24 cellular contexts compared by ENCODE assay signal in the genomic region with DNA sequence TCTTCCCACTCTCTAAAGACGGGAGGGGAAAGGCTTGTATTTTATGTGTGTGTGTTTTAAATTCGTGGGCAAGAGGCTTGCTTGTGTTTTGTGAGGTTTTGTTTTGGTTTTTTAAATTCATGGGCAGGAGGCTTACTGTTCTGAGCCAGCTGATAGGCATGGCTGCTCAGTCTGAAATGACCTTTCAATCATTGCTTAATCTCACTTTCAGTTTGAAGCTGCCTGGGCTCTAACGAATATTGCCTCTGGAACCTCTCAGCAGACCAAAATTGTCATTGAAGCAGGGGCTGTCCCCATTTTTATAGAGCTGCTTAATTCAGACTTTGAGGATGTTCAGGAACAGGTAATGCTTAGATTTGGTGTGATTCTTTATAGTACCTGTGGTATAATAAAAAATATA. TPM values are rescaled to one million over a fixed set of nuclear protein-coding genes. Genes with fewer than 3 reads are reported as not detected.
DNase-seq lines count a peak whose midpoint lies in the region; ATAC-seq and TF ChIP-seq lines count a peak whose summit lies in the region.
"Had no signal": no experiment of that assay in that cellular context is flagged by ENCODE, and none has a peak within 500 bp of the region (broad histone marks: within the 10 kb centered on the region; RNA-seq: fewer than 3 reads in every experiment).

No MANE protein-coding gene starts in this region.

- H3K36me3 ChIP-seq in left lung, result peaks cover 0 to 100% of the 10 kb centered on the region in 2 donors

- ATAC-seq in activated CD8-positive, alpha-beta T cell treated with anti-CD3 and anti-CD28 coated beads for 36 hours, result peak; percentile 76
- ATAC-seq in activated CD8-positive, alpha-beta T cell treated with anti-CD3 and anti-CD28 coated beads, Interleukin-2, amount 10 ng/mL, durations not matched to agents 7 days and 5 days, result no peak
- peak; percentile 43 for ATAC-seq in activated T-helper 17 cell treated with anti-CD3 and anti-CD28 coated beads, Interleukin-2, amount 50 U/mL, for 72 hours (replicated peaks)
- peak; percentile 99 to 100 for ATAC-seq in stimulated activated naive B cell treated with anti-CD40 and anti-IgM and Interleukin-4, amounts not matched to agents 10 μg/mL and 1 μg/mL and 100 μg/mL, for 72 hours (replicated peaks)
- ATAC-seq in left lung, result no peak
- no peak for ATAC-seq in HG02870 (IDR thresholded peaks at IDR 0.05; ENCODE audit: unreplicated experiment)
- ATAC-seq: HCT116 had no signal

- intact Hi-C loops in activated CD8-positive, alpha-beta T cell treated with anti-CD3 and anti-CD28 coated beads for 36 hours (cut with micrococcal nuclease), result no loop called here
- intact Hi-C loops in left lung (cut with DNase I), result no loop called here
- intact Hi-C loops in cardiac septum (cut with DNase I), result no loop called here

- POLR2A ChIA-PET in activated CD8-positive, alpha-beta T cell treated with anti-CD3 and anti-CD28 coated beads for 36 hours (lab: Charles Lee), result no interaction called here
- POLR2A ChIA-PET in activated CD8-positive, alpha-beta T cell treated with anti-CD3 and anti-CD28 coated beads, Interleukin-2, amount 10 ng/mL, durations not matched to agents 7 days and 5 days (lab: Charles Lee), result interaction anchor here (0.7 kb wide), 1 partner anchor 463 kb away, joined by 3 read pairs; no protein-coding TSS in a partner anchor

- H3K4me1 ChIP-seq in left lung, result no peaks in the 10 kb centered on the region
- H3K4me1 ChIP-seq: BE2C, left ventricle myocardium inferior, tibial artery had no signal

- H3K9me3 Mint-ChIP-seq in activated CD8-positive, alpha-beta T cell treated with anti-CD3 and anti-CD28 coated beads for 36 hours, result no peaks in the 10 kb centered on the region
- H3K9me3 Mint-ChIP-seq in activated CD8-positive, alpha-beta T cell treated with anti-CD3 and anti-CD28 coated beads, Interleukin-2, amount 10 ng/mL, durations not matched to agents 7 days and 5 days (ENCODE audit: insufficient read depth), result no peaks in the 10 kb centered on the region
- H3K9me3 Mint-ChIP-seq in activated T-helper 17 cell treated with anti-CD3 and anti-CD28 coated beads, Interleukin-2, amount 50 U/mL, for 72 hours, result no peaks in the 10 kb centered on the region
- no peaks in the 10 kb centered on the region for H3K9me3 Mint-ChIP-seq in stimulated activated naive B cell treated with anti-CD40 and anti-IgM and Interleukin-4, amounts not matched to agents 10 μg/mL and 1 μg/mL and 100 μg/mL, for 72 hours
- H3K9me3 Mint-ChIP-seq: activated CD4-positive, alpha-beta T cell treated with anti-CD3 and anti-CD28 coated beads, Interleukin-2, amount 10 ng/mL, durations not matched to agents 7 days and 5 days; CD8-positive, alpha-beta memory T cell had no signal

- peaks cover 47% of the 10 kb centered on the region for H3K36me3 Mint-ChIP-seq in activated CD8-positive, alpha-beta T cell treated with anti-CD3 and anti-CD28 coated beads for 36 hours (ENCODE audit: low read depth)
- peaks cover 67% of the 10 kb centered on the region for H3K36me3 Mint-ChIP-seq in activated CD8-positive, alpha-beta T cell treated with anti-CD3 and anti-CD28 coated beads, Interleukin-2, amount 10 ng/mL, durations not matched to agents 7 days and 5 days (ENCODE audit: low read depth)
- peaks cover 98% of the 10 kb centered on the region for H3K36me3 Mint-ChIP-seq in activated T-helper 17 cell treated with anti-CD3 and anti-CD28 coated beads, Interleukin-2, amount 50 U/mL, for 72 hours (ENCODE audit: low read depth)
- peaks cover 36 to 65% of the 10 kb centered on the region in 2 donors for H3K36me3 Mint-ChIP-seq in stimulated activated naive B cell treated with anti-CD40 and anti-IgM and Interleukin-4, amounts not matched to agents 10 μg/mL and 1 μg/mL and 100 μg/mL, for 72 hours

- H3K4me3 Mint-ChIP-seq in activated CD8-positive, alpha-beta T cell treated with anti-CD3 and anti-CD28 coated beads for 36 hours, result no peak overlapping the region
- H3K4me3 Mint-ChIP-seq in activated CD8-positive, alpha-beta T cell treated with anti-CD3 and anti-CD28 coated beads, Interleukin-2, amount 10 ng/mL, durations not matched to agents 7 days and 5 days, result no peak overlapping the region
- H3K4me3 Mint-ChIP-seq in activated T-helper 17 cell treated with anti-CD3 and anti-CD28 coated beads, Interleukin-2, amount 50 U/mL, for 72 hours, result no peak overlapping the region
- no peak overlapping the region for H3K4me3 Mint-ChIP-seq in stimulated activated naive B cell treated with anti-CD40 and anti-IgM and Interleukin-4, amounts not matched to agents 10 μg/mL and 1 μg/mL and 100 μg/mL, for 72 hours
- H3K4me3 Mint-ChIP-seq: activated CD4-positive, alpha-beta T cell treated with anti-CD3 and anti-CD28 coated beads, Interleukin-2, amount 10 ng/mL, durations not matched to agents 7 days and 5 days; CD8-positive, alpha-beta memory T cell had no signal

- no peak for TF ChIP-seq CTCF in activated CD8-positive, alpha-beta T cell treated with anti-CD3 and anti-CD28 coated beads for 36 hours (IDR thresholded peaks at IDR 0.05)
- TF ChIP-seq CTCF in GM20000 (IDR thresholded peaks at IDR 0.05; ENCODE audit: extremely low read depth, missing control alignments), result no peak
- TF ChIP-seq CTCF in left lung (IDR thresholded peaks at IDR 0.05), result no peak

- CTCF ChIA-PET in activated CD8-positive, alpha-beta T cell treated with anti-CD3 and anti-CD28 coated beads for 36 hours (lab: Charles Lee), result interaction anchor here (1.9 kb wide), 1 partner anchor 56 kb away, joined by 4 read pairs; no protein-coding TSS in a partner anchor
- CTCF ChIA-PET in activated CD8-positive, alpha-beta T cell treated with anti-CD3 and anti-CD28 coated beads, Interleukin-2, amount 10 ng/mL, durations not matched to agents 7 days and 5 days (lab: Charles Lee), result no interaction called here

- no peaks in the 10 kb centered on the region for H3K9me3 ChIP-seq in left lung
- H3K9me3 ChIP-seq: BE2C, left ventricle myocardium inferior, tibial artery had no signal

- no peaks in the 10 kb centered on the region for H3K27me3 ChIP-seq in left lung
- H3K27me3 ChIP-seq: BE2C, tibial artery had no signal

- H3K4me3 ChIP-seq in left lung, result no peak overlapping the region
- H3K4me3 ChIP-seq: left ventricle myocardium inferior, tibial artery had no signal

- H3K27me3 Mint-ChIP-seq in activated CD8-positive, alpha-beta T cell treated with anti-CD3 and anti-CD28 coated beads for 36 hours, result no peaks in the 10 kb centered on the region
- H3K27me3 Mint-ChIP-seq in activated CD8-positive, alpha-beta T cell treated with anti-CD3 and anti-CD28 coated beads, Interleukin-2, amount 10 ng/mL, durations not matched to agents 7 days and 5 days (ENCODE audit: low read depth), result no peaks in the 10 kb centered on the region
- H3K27me3 Mint-ChIP-seq in activated T-helper 17 cell treated with anti-CD3 and anti-CD28 coated beads, Interleukin-2, amount 50 U/mL, for 72 hours, result no peaks in the 10 kb centered on the region
- no peaks in the 10 kb centered on the region for H3K27me3 Mint-ChIP-seq in stimulated activated naive B cell treated with anti-CD40 and anti-IgM and Interleukin-4, amounts not matched to agents 10 μg/mL and 1 μg/mL and 100 μg/mL, for 72 hours
- H3K27me3 Mint-ChIP-seq: activated CD4-positive, alpha-beta T cell treated with anti-CD3 and anti-CD28 coated beads, Interleukin-2, amount 10 ng/mL, durations not matched to agents 7 days and 5 days had no signal

- peak; percentile 33 for DNase-seq in activated CD8-positive, alpha-beta T cell treated with anti-CD3 and anti-CD28 coated beads for 36 hours
- DNase-seq in activated CD8-positive, alpha-beta T cell treated with anti-CD3 and anti-CD28 coated beads, Interleukin-2, amount 10 ng/mL, durations not matched to agents 7 days and 5 days, result no peak
- DNase-seq in GM20000 (ENCODE audit: low spot score) (peak; percentile 49), left lung (no peak), cardiac septum (ENCODE audit: low spot score) (no peak)
- no peak for DNase-seq in stimulated activated naive B cell treated with anti-CD40 and anti-IgM and Interleukin-4, amounts not matched to agents 10 μg/mL and 1 μg/mL and 100 μg/mL, for 72 hours
- DNase-seq: activated CD4-positive, alpha-beta T cell treated with anti-CD3 and anti-CD28 coated beads, Interleukin-2, amount 10 ng/mL, durations not matched to agents 7 days and 5 days; activated naive CD4-positive, alpha-beta T cell treated with Interleukin-2 at 50 U/mL for 16 hours; amygdala; BE2C; CD8-positive, alpha-beta memory T cell; IMR-90; left ventricle myocardium inferior; NCI-H1092; NCI-H187; NCI-H524 treated with DMSO at 0.1 percent for 48 hours; Right ventricle myocardium superior; stimulated activated CD4-positive, alpha-beta T cell treated with anti-CD3 and anti-CD28 coated beads, Interleukin-15, amount 100 ng/mL, for 24 hours; tibial artery had no signal

- peaks cover 5% of the 10 kb centered on the region for H3K4me1 Mint-ChIP-seq in activated CD8-positive, alpha-beta T cell treated with anti-CD3 and anti-CD28 coated beads for 36 hours (ENCODE audit: low read depth)
- no peaks in the 10 kb centered on the region for H3K4me1 Mint-ChIP-seq in activated CD8-positive, alpha-beta T cell treated with anti-CD3 and anti-CD28 coated beads, Interleukin-2, amount 10 ng/mL, durations not matched to agents 7 days and 5 days (ENCODE audit: low read depth)
- peaks cover 5% of the 10 kb centered on the region for H3K4me1 Mint-ChIP-seq in activated T-helper 17 cell treated with anti-CD3 and anti-CD28 coated beads, Interleukin-2, amount 50 U/mL, for 72 hours
- H3K4me1 Mint-ChIP-seq in stimulated activated naive B cell treated with anti-CD40 and anti-IgM and Interleukin-4, amounts not matched to agents 10 μg/mL and 1 μg/mL and 100 μg/mL, for 72 hours, result peaks cover 10 to 20% of the 10 kb centered on the region in 2 donors

- H3K27ac ChIP-seq in left lung, result no peak overlapping the region
- H3K27ac ChIP-seq: epithelial cell of prostate, left ventricle myocardium inferior, tibial artery had no signal

- peak overlapping the region; percentile 69 for H3K27ac Mint-ChIP-seq in activated CD8-positive, alpha-beta T cell treated with anti-CD3 and anti-CD28 coated beads for 36 hours
- no peak overlapping the region for H3K27ac Mint-ChIP-seq in activated CD8-positive, alpha-beta T cell treated with anti-CD3 and anti-CD28 coated beads, Interleukin-2, amount 10 ng/mL, durations not matched to agents 7 days and 5 days
- H3K27ac Mint-ChIP-seq in activated T-helper 17 cell treated with anti-CD3 and anti-CD28 coated beads, Interleukin-2, amount 50 U/mL, for 72 hours, result peak overlapping the region; percentile 10
- peak overlapping the region; percentile 20 for H3K27ac Mint-ChIP-seq in stimulated activated naive B cell treated with anti-CD40 and anti-IgM and Interleukin-4, amounts not matched to agents 10 μg/mL and 1 μg/mL and 100 μg/mL, for 72 hours
- H3K27ac Mint-ChIP-seq: activated CD4-positive, alpha-beta T cell treated with anti-CD3 and anti-CD28 coated beads, Interleukin-2, amount 10 ng/mL, durations not matched to agents 7 days and 5 days had no signal

RNA-seq across cellular contexts. Expression of a gene that starts 20.3 kb away (rescaled TPM):
- 10 to 100 TPM; 71.5 to 73.3 TPM for total RNA-seq in activated CD8-positive, alpha-beta T cell treated with anti-CD3 and anti-CD28 coated beads for 36 hours
- total RNA-seq in activated CD8-positive, alpha-beta T cell treated with anti-CD3 and anti-CD28 coated beads, Interleukin-2, amount 10 ng/mL, durations not matched to agents 7 days and 5 days, result 10 to 100 TPM; 79.7 to 79.8 TPM
- 100 to 1,000 TPM in 1 of 2 donors, 10 to 100 TPM in 1; 68.4 to 102 TPM for total RNA-seq in activated T-helper 17 cell treated with anti-CD3 and anti-CD28 coated beads, Interleukin-2, amount 50 U/mL, for 72 hours
- total RNA-seq in left lung (10 to 100 TPM; 54.0 to 56.4 TPM), cardiac septum (24.5 TPM)

RNA-seq across cellular contexts. Expression of a gene that starts 41.2 kb away (rescaled TPM):
- total RNA-seq in activated CD8-positive, alpha-beta T cell treated with anti-CD3 and anti-CD28 coated beads for 36 hours, result 10 to 100 TPM; 27.0 to 27.7 TPM
- 10 to 100 TPM; 71.4 to 72.8 TPM for total RNA-seq in activated CD8-positive, alpha-beta T cell treated with anti-CD3 and anti-CD28 coated beads, Interleukin-2, amount 10 ng/mL, durations not matched to agents 7 days and 5 days
- 10 to 100 TPM in 1 of 2 donors, 1 to 10 TPM in 1; 7.0 to 14.3 TPM for total RNA-seq in activated T-helper 17 cell treated with anti-CD3 and anti-CD28 coated beads, Interleukin-2, amount 50 U/mL, for 72 hours
- total RNA-seq in left lung (1 to 10 TPM; 7.2 to 9.0 TPM), cardiac septum (10.2 TPM)

RNA-seq across cellular contexts. Expression of a gene that starts 46.3 kb away (rescaled TPM):
- total RNA-seq in activated CD8-positive, alpha-beta T cell treated with anti-CD3 and anti-CD28 coated beads for 36 hours, result 1 to 10 TPM; 4.2 to 4.4 TPM
- 1 to 10 TPM; 6.1 to 6.3 TPM for total RNA-seq in activated CD8-positive, alpha-beta T cell treated with anti-CD3 and anti-CD28 coated beads, Interleukin-2, amount 10 ng/mL, durations not matched to agents 7 days and 5 days
- total RNA-seq in activated T-helper 17 cell treated with anti-CD3 and anti-CD28 coated beads, Interleukin-2, amount 50 U/mL, for 72 hours, result 1 to 10 TPM; 3.4 to 5.5 TPM
- total RNA-seq in left lung, result 1 to 10 TPM; 1.9 to 2.3 TPM
- total RNA-seq in cardiac septum, result 0.78 TPM

RNA-seq across cellular contexts. Expression of a gene that starts 49.7 kb away (rescaled TPM):
- not detected for total RNA-seq in activated CD8-positive, alpha-beta T cell treated with anti-CD3 and anti-CD28 coated beads for 36 hours
- not detected for total RNA-seq in activated CD8-positive, alpha-beta T cell treated with anti-CD3 and anti-CD28 coated beads, Interleukin-2, amount 10 ng/mL, durations not matched to agents 7 days and 5 days
- total RNA-seq in activated T-helper 17 cell treated with anti-CD3 and anti-CD28 coated beads, Interleukin-2, amount 50 U/mL, for 72 hours, result under 1 TPM; 0.28 to 0.37 TPM
- total RNA-seq in left lung (1 to 10 TPM in 1 of 2 donors, not detected in 1; 2.3 TPM), cardiac septum (not detected)
- total RNA-seq: IMR-90, left ventricle myocardium inferior, mesenteric fat pad, Right ventricle myocardium superior had no signal

RNA-seq across cellular contexts. Expression of a gene that starts 51.3 kb away (rescaled TPM):
- total RNA-seq in activated CD8-positive, alpha-beta T cell treated with anti-CD3 and anti-CD28 coated beads for 36 hours, result 10 to 100 TPM; 70.8 to 74.3 TPM
- 10 to 100 TPM; 65.7 to 67.2 TPM for total RNA-seq in activated CD8-positive, alpha-beta T cell treated with anti-CD3 and anti-CD28 coated beads, Interleukin-2, amount 10 ng/mL, durations not matched to agents 7 days and 5 days
- 10 to 100 TPM; 61.8 to 77.1 TPM for total RNA-seq in activated T-helper 17 cell treated with anti-CD3 and anti-CD28 coated beads, Interleukin-2, amount 50 U/mL, for 72 hours
- 10 to 100 TPM; 70.2 to 73.2 TPM for total RNA-seq in left lung
- total RNA-seq in cardiac septum, result 81.4 TPM

Comparison
In these comparisons a context has a peak if more than half of its experiments do, and no peak if none do; other contexts are left out.
1. ATAC-seq: peak in activated CD8-positive, alpha-beta T cell treated with anti-CD3 and anti-CD28 coated beads for 36 hours (single experiment), activated T-helper 17 cell treated with anti-CD3 and anti-CD28 coated beads, Interleukin-2, amount 50 U/mL, for 72 hours (single experiment) and stimulated activated naive B cell treated with anti-CD40 and anti-IgM and Interleukin-4, amounts not matched to agents 10 μg/mL and 1 μg/mL and 100 μg/mL, for 72 hours (2 of 2); none in activated CD8-positive, alpha-beta T cell treated with anti-CD3 and anti-CD28 coated beads, Interleukin-2, amount 10 ng/mL, durations not matched to agents 7 days and 5 days (single experiment), left lung (single experiment) and HG02870 (single experiment).
2. DNase-seq: peak in activated CD8-positive, alpha-beta T cell treated with anti-CD3 and anti-CD28 coated beads for 36 hours (single experiment) and GM20000 (single experiment); none in activated CD8-positive, alpha-beta T cell treated with anti-CD3 and anti-CD28 coated beads, Interleukin-2, amount 10 ng/mL, durations not matched to agents 7 days and 5 days (single experiment), stimulated activated naive B cell treated with anti-CD40 and anti-IgM and Interleukin-4, amounts not matched to agents 10 μg/mL and 1 μg/mL and 100 μg/mL, for 72 hours (single experiment), left lung (0 of 2) and cardiac septum (single experiment).